29 cellular contexts compared by ENCODE assay signal in the genomic region with DNA sequence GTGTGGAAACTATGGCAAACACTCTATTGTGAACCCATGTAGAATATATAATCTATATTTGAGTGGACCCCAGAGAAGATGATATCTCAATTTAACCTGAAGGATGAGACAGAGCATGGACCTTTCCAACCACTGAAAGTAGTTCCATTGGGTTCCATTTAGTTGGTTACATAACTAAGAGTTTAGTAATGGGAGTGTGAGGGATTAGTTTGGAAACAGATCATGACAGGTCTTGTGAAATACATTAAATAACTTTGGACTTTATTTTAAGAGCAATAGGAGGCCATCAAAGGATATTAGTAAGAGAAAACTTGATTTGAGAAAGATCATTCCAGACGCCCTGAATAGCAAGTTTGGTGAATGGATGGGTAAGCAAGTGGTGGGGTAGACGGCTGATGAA.
"Had no signal": no experiment of that assay in that cellular context is flagged by ENCODE, and none has a peak within 500 bp of the region (broad histone marks: within the 10 kb centered on the region; RNA-seq: fewer than 3 reads in every experiment).

No MANE protein-coding gene starts in this region.

- H3K27ac ChIP-seq: colonic mucosa, epithelial cell of prostate, neutrophil, parathyroid adenoma, right atrium auricular region, stomach, thyroid gland, vagina had no signal

- H3K36me3 ChIP-seq: colonic mucosa, neutrophil, right atrium auricular region, stomach, thyroid gland, vagina had no signal

- H3K4me1 ChIP-seq: colonic mucosa, parathyroid adenoma, right atrium auricular region, stomach, thyroid gland, vagina had no signal

- H3K27me3 Mint-ChIP-seq: dendritic cell treated with granulocyte-macrophage colony-stimulating factor and Interleukin-4, amounts not matched to agents 40 ng/mL and 50 ng/mL, for 4 days; memory B cell; natural killer cell treated with Interleukin-12 subunit alpha and Interleukin-12 subunit beta and Interleukin-15 and Interleukin-18, amount 100 ng/mL, for 72 hours; progenitor cell of endocrine pancreas had no signal

- H3K4me3 ChIP-seq: colonic mucosa, lung, right atrium auricular region, smooth muscle cell, stomach, thyroid gland, vagina had no signal

- H3K36me3 Mint-ChIP-seq: immature natural killer cell, memory B cell had no signal

- H3K9me3 Mint-ChIP-seq: endodermal cell, neural crest cell had no signal

- H3K27me3 ChIP-seq: colonic mucosa, neutrophil, right atrium auricular region, stomach, thyroid gland, vagina had no signal

- H3K79me2 ChIP-seq: parathyroid adenoma had no signal

- DNase-seq: colonic mucosa; effector CD8-positive, alpha-beta T cell; endodermal cell; foreskin melanocyte; hypothalamus; immature natural killer cell; stimulated activated CD4-positive, alpha-beta T cell treated with anti-CD3 and anti-CD28 coated beads, Interleukin-12 subunit alpha, Interleukin-12 subunit beta, amount 100 ng/mL, for 4 hours; stimulated activated CD4-positive, alpha-beta T cell treated with anti-CD3 and anti-CD28 coated beads, Interleukin-1b, Interleukin-23, amount 100 ng/mL, for 48 hours; stimulated activated CD4-positive, alpha-beta T cell treated with anti-CD3 and anti-CD28 coated beads, Interleukin-4, amount 100 ng/mL, for 1 hour; stimulated activated CD8-positive, alpha-beta memory T cell treated with anti-CD3 and anti-CD28 coated beads, Interleukin-4, amount 100 ng/mL, for 48 hours; stimulated activated naive CD4-positive, alpha-beta T cell; stomach; thyroid gland; trophoblast cell had no signal

- H3K27ac Mint-ChIP-seq: dendritic cell treated with granulocyte-macrophage colony-stimulating factor and Interleukin-4, amounts not matched to agents 40 ng/mL and 50 ng/mL, for 4 days; endodermal cell; immature natural killer cell; memory B cell; natural killer cell treated with Interleukin-12 subunit alpha and Interleukin-12 subunit beta and Interleukin-15 and Interleukin-18, amount 100 ng/mL, for 72 hours; progenitor cell of endocrine pancreas had no signal

- H3K4me2 ChIP-seq: smooth muscle cell had no signal

- ATAC-seq: esophagus mucosa; left lobe of liver; natural killer cell treated with Interleukin-12 subunit alpha and Interleukin-12 subunit beta and Interleukin-15 and Interleukin-18, amount 100 ng/mL, for 72 hours; sciatic nerve had no signal

- H3K9ac ChIP-seq: parathyroid adenoma had no signal

- H3K9me3 ChIP-seq: colonic mucosa, neutrophil, right atrium auricular region, thyroid gland, vagina had no signal

- H3K4me3 Mint-ChIP-seq: dendritic cell treated with granulocyte-macrophage colony-stimulating factor and Interleukin-4, amounts not matched to agents 40 ng/mL and 50 ng/mL, for 4 days; endodermal cell; immature natural killer cell; memory B cell; natural killer cell treated with Interleukin-12 subunit alpha and Interleukin-12 subunit beta and Interleukin-15 and Interleukin-18, amount 100 ng/mL, for 72 hours; neural crest cell had no signal

- H2AFZ ChIP-seq: parathyroid adenoma had no signal

- H3K4me1 Mint-ChIP-seq: endodermal cell, immature natural killer cell, memory B cell, neural crest cell had no signal
